Comparison of ENCODE assay signal across 1 cellular context in the genomic region with DNA sequence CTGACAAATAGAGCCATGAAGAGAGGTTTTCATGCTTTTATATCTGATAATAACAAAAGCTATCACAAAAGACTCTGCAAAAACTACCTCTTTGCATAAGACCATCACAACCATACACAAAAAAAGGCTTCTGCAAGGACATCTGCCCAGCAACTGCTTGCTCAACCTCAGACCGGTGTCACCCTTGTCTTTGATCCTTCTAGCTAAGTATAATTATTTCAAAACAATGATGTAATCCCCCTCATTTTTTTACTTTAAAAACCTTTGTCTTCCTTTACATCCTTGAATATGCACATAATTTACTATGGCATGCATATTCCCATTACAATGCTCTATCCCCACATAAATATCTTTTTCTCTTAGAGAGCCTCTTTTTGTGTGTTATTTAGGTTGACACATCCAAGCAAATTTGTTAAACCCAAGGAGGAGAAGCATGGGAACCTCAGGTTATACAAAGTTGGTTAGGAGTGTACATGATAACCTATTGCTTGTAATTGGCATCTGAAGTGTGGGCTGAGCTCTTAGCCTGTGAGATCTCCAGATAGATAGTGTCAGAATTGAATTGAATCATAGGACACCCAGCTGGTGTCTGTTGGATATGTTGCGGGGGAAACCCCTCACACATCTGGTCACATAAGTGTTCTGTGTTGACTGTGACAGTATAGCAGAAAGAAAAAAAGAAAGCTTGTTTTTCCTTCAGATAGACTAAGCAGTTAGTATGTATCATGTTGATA.
TF ChIP-seq lines count a peak whose summit lies in the region.

No MANE protein-coding gene starts in this region.

TF ChIP-seq in HepG2, 621 proteins besides CTCF, POLR2A, EP300 and RAD21:
- TF ChIP-seq RFX5 (IDR thresholded peaks at IDR 0.05; ENCODE audit: low read depth, low read length), result peak; percentile 80
- no peak for TF ChIP-seq ZNF253 (CRISPR knock-in tag; IDR thresholded peaks at IDR 0.05; ENCODE audit: borderline replicate concordance)
- no peak for TF ChIP-seq MED8 (CRISPR knock-in tag; IDR thresholded peaks at IDR 0.05; ENCODE audit: insufficient replicate concordance)
- TF ChIP-seq ATF7 (IDR thresholded peaks at IDR 0.05), result peak; percentile 56
- TF ChIP-seq ATF7 (CRISPR knock-in tag; IDR thresholded peaks at IDR 0.05), result no peak
